Comparison of ENCODE assay signal across 15 cellular contexts in genomic region chr18:79599503-79599931, GRCh38.
A peak's percentile ranks its signal among the peaks of the same experiment; 100 is the strongest.
DNase-seq lines count a peak whose midpoint lies in the region; ATAC-seq and TF ChIP-seq lines count a peak whose summit lies in the region.
"Had no signal": no experiment of that assay in that cellular context is flagged by ENCODE, and none has a peak within 500 bp of the region (broad histone marks: within the 10 kb centered on the region; RNA-seq: fewer than 3 reads in every experiment).

No MANE protein-coding gene starts in this region.

- H3K4me3 Mint-ChIP-seq in natural killer cell treated with Interleukin-12 subunit alpha and Interleukin-12 subunit beta and Interleukin-15 and Interleukin-18, amount 100 ng/mL, for 72 hours, result no peak overlapping the region
- H3K4me3 Mint-ChIP-seq in natural killer cell (no peak overlapping the region), type B pancreatic cell (no peak overlapping the region)
- no peak overlapping the region for H3K4me3 Mint-ChIP-seq in activated CD8-positive, alpha-beta T cell treated with anti-CD3 and anti-CD28 coated beads, Interleukin-2, amount 10 ng/mL, durations not matched to agents 7 days and 5 days
- no peak overlapping the region for H3K4me3 Mint-ChIP-seq in activated CD4-positive, alpha-beta T cell treated with anti-CD3 and anti-CD28 coated beads, Interleukin-2, amount 10 ng/mL, durations not matched to agents 24 days and 14 days
- H3K4me3 Mint-ChIP-seq: dendritic cell treated with granulocyte-macrophage colony-stimulating factor and Interleukin-4, amounts not matched to agents 40 ng/mL and 50 ng/mL, for 4 days; T-helper 17 cell had no signal

- peaks cover 18% of the 10 kb centered on the region for H3K27me3 ChIP-seq in lower lobe of right lung (ENCODE audit: low read depth)

- H3K27ac Mint-ChIP-seq in natural killer cell treated with Interleukin-12 subunit alpha and Interleukin-12 subunit beta and Interleukin-15 and Interleukin-18, amount 100 ng/mL, for 72 hours, result no peak overlapping the region
- H3K27ac Mint-ChIP-seq in natural killer cell, result no peak overlapping the region
- no peak overlapping the region for H3K27ac Mint-ChIP-seq in activated CD8-positive, alpha-beta T cell treated with anti-CD3 and anti-CD28 coated beads, Interleukin-2, amount 10 ng/mL, durations not matched to agents 7 days and 5 days
- H3K27ac Mint-ChIP-seq in activated CD4-positive, alpha-beta T cell treated with anti-CD3 and anti-CD28 coated beads, Interleukin-2, amount 10 ng/mL, durations not matched to agents 24 days and 14 days, result no peak overlapping the region
- H3K27ac Mint-ChIP-seq in type B pancreatic cell, result no peak overlapping the region
- H3K27ac Mint-ChIP-seq: dendritic cell treated with granulocyte-macrophage colony-stimulating factor and Interleukin-4, amounts not matched to agents 40 ng/mL and 50 ng/mL, for 4 days; T-helper 17 cell had no signal

- H3K27ac ChIP-seq in coronary artery (no peak overlapping the region), lower lobe of right lung (no peak overlapping the region)

- ATAC-seq in natural killer cell treated with Interleukin-12 subunit alpha and Interleukin-12 subunit beta and Interleukin-15 and Interleukin-18, amount 100 ng/mL, for 72 hours, result no peak
- ATAC-seq in natural killer cell (no peak), lower lobe of right lung (no peak)
- no peak for ATAC-seq in activated CD8-positive, alpha-beta T cell treated with anti-CD3 and anti-CD28 coated beads, Interleukin-2, amount 10 ng/mL, durations not matched to agents 7 days and 5 days
- ATAC-seq: T-helper 17 cell had no signal

- TF ChIP-seq CTCF in natural killer cell (IDR thresholded peaks at IDR 0.05) (no peak), coronary artery (IDR thresholded peaks at IDR 0.05) (no peak), lower lobe of right lung (IDR thresholded peaks at IDR 0.05) (no peak), type B pancreatic cell (conservative IDR thresholded peaks at IDR 0.05) (no peak)

- H3K4me1 ChIP-seq in lower lobe of right lung, result no peaks in the 10 kb centered on the region
- H3K4me1 ChIP-seq: BE2C had no signal

- H3K9me3 ChIP-seq in lower lobe of right lung, result no peaks in the 10 kb centered on the region
- H3K9me3 ChIP-seq: BE2C had no signal

- no peaks in the 10 kb centered on the region for H3K4me1 Mint-ChIP-seq in natural killer cell treated with Interleukin-12 subunit alpha and Interleukin-12 subunit beta and Interleukin-15 and Interleukin-18, amount 100 ng/mL, for 72 hours (ENCODE audit: low read depth in 2 of 2)
- H3K4me1 Mint-ChIP-seq in natural killer cell, result no peaks in the 10 kb centered on the region
- no peaks in the 10 kb centered on the region for H3K4me1 Mint-ChIP-seq in activated CD8-positive, alpha-beta T cell treated with anti-CD3 and anti-CD28 coated beads, Interleukin-2, amount 10 ng/mL, durations not matched to agents 7 days and 5 days (ENCODE audit: low read depth)
- no peaks in the 10 kb centered on the region for H3K4me1 Mint-ChIP-seq in activated CD4-positive, alpha-beta T cell treated with anti-CD3 and anti-CD28 coated beads, Interleukin-2, amount 10 ng/mL, durations not matched to agents 24 days and 14 days
- H3K4me1 Mint-ChIP-seq in type B pancreatic cell (ENCODE audit: unreplicated experiment), result no peaks in the 10 kb centered on the region

- CTCF ChIA-PET in activated CD8-positive, alpha-beta T cell treated with anti-CD3 and anti-CD28 coated beads, Interleukin-2, amount 10 ng/mL, durations not matched to agents 7 days and 5 days (lab: Charles Lee), result no interaction called here

- DNase-seq in natural killer cell treated with Interleukin-12 subunit alpha and Interleukin-12 subunit beta and Interleukin-15 and Interleukin-18, amount 100 ng/mL, for 72 hours (ENCODE audit: low spot score), result peak; percentile 1
- DNase-seq in natural killer cell (no peak), coronary artery (ENCODE audit: low spot score) (peak; percentile 62), lower lobe of right lung (peak; percentile 36), type B pancreatic cell (ENCODE audit: extremely low spot score, unreplicated experiment) (no peak), cerebellar nuclear complex (lab: John Stamatoyannopoulos, UW) (no peak)
- DNase-seq in activated CD8-positive, alpha-beta T cell treated with anti-CD3 and anti-CD28 coated beads, Interleukin-2, amount 10 ng/mL, durations not matched to agents 7 days and 5 days, result no peak
- no peak for DNase-seq in activated CD4-positive, alpha-beta T cell treated with anti-CD3 and anti-CD28 coated beads, Interleukin-2, amount 10 ng/mL, durations not matched to agents 24 days and 14 days
- DNase-seq: activated CD4-positive, alpha-beta T cell treated with anti-CD3 and anti-CD28 coated beads, Interleukin-2, amount 50 U/mL, for 4 hours; activated naive CD4-positive, alpha-beta T cell treated with Interleukin-2 at 50 U/mL for 16 hours; BE2C; GDM1; NCI-H2029; T-helper 17 cell had no signal

- intact Hi-C loops in natural killer cell (cut with micrococcal nuclease), result no loop called here
- intact Hi-C loops in lower lobe of right lung (cut with DNase I), result no loop called here
- intact Hi-C loops in activated CD4-positive, alpha-beta T cell treated with anti-CD3 and anti-CD28 coated beads, Interleukin-2, amount 10 ng/mL, durations not matched to agents 24 days and 14 days (cut with micrococcal nuclease), result no loop called here

- H3K4me3 ChIP-seq in coronary artery (no peak overlapping the region), lower lobe of right lung (no peak overlapping the region)

- peaks cover 4 to 12% of the 10 kb centered on the region in 2 donors for H3K27me3 Mint-ChIP-seq in natural killer cell treated with Interleukin-12 subunit alpha and Interleukin-12 subunit beta and Interleukin-15 and Interleukin-18, amount 100 ng/mL, for 72 hours
- H3K27me3 Mint-ChIP-seq in natural killer cell (ENCODE audit: low read depth in 2 of 2) (peaks cover 10 to 29% of the 10 kb centered on the region in 2 donors), type B pancreatic cell (peaks cover 18% of the 10 kb centered on the region)
- H3K27me3 Mint-ChIP-seq in activated CD8-positive, alpha-beta T cell treated with anti-CD3 and anti-CD28 coated beads, Interleukin-2, amount 10 ng/mL, durations not matched to agents 7 days and 5 days (ENCODE audit: low read depth), result peaks cover under 1% of the 10 kb centered on the region
- no peaks in the 10 kb centered on the region for H3K27me3 Mint-ChIP-seq in activated CD4-positive, alpha-beta T cell treated with anti-CD3 and anti-CD28 coated beads, Interleukin-2, amount 10 ng/mL, durations not matched to agents 24 days and 14 days

- no peaks in the 10 kb centered on the region for H3K36me3 Mint-ChIP-seq in natural killer cell treated with Interleukin-12 subunit alpha and Interleukin-12 subunit beta and Interleukin-15 and Interleukin-18, amount 100 ng/mL, for 72 hours
- H3K36me3 Mint-ChIP-seq in natural killer cell, result no peaks in the 10 kb centered on the region
- no peaks in the 10 kb centered on the region for H3K36me3 Mint-ChIP-seq in activated CD8-positive, alpha-beta T cell treated with anti-CD3 and anti-CD28 coated beads, Interleukin-2, amount 10 ng/mL, durations not matched to agents 7 days and 5 days (ENCODE audit: low read depth)
- H3K36me3 Mint-ChIP-seq in activated CD4-positive, alpha-beta T cell treated with anti-CD3 and anti-CD28 coated beads, Interleukin-2, amount 10 ng/mL, durations not matched to agents 24 days and 14 days (ENCODE audit: low read depth), result no peaks in the 10 kb centered on the region
- H3K36me3 Mint-ChIP-seq in type B pancreatic cell, result no peaks in the 10 kb centered on the region

- no peaks in the 10 kb centered on the region for H3K9me3 Mint-ChIP-seq in natural killer cell treated with Interleukin-12 subunit alpha and Interleukin-12 subunit beta and Interleukin-15 and Interleukin-18, amount 100 ng/mL, for 72 hours
- no peaks in the 10 kb centered on the region for H3K9me3 Mint-ChIP-seq in natural killer cell
- H3K9me3 Mint-ChIP-seq in activated CD8-positive, alpha-beta T cell treated with anti-CD3 and anti-CD28 coated beads, Interleukin-2, amount 10 ng/mL, durations not matched to agents 7 days and 5 days (ENCODE audit: insufficient read depth), result no peaks in the 10 kb centered on the region
- no peaks in the 10 kb centered on the region for H3K9me3 Mint-ChIP-seq in activated CD4-positive, alpha-beta T cell treated with anti-CD3 and anti-CD28 coated beads, Interleukin-2, amount 10 ng/mL, durations not matched to agents 24 days and 14 days
- no peaks in the 10 kb centered on the region for H3K9me3 Mint-ChIP-seq in type B pancreatic cell
- H3K9me3 Mint-ChIP-seq: dendritic cell treated with granulocyte-macrophage colony-stimulating factor and Interleukin-4, amounts not matched to agents 40 ng/mL and 50 ng/mL, for 4 days had no signal

- POLR2A ChIA-PET in activated CD8-positive, alpha-beta T cell treated with anti-CD3 and anti-CD28 coated beads, Interleukin-2, amount 10 ng/mL, durations not matched to agents 7 days and 5 days (lab: Charles Lee), result interaction anchor here (0.6 kb wide), 1 partner anchor 24 kb away, joined by 3 read pairs; no protein-coding TSS in a partner anchor

- H3K36me3 ChIP-seq in lower lobe of right lung, result no peaks in the 10 kb centered on the region
- H3K36me3 ChIP-seq: BE2C had no signal

Comparison
In these comparisons a context has a peak if more than half of its experiments do, and no peak if none do; other contexts are left out.
1. DNase-seq: peak in natural killer cell treated with Interleukin-12 subunit alpha and Interleukin-12 subunit beta and Interleukin-15 and Interleukin-18, amount 100 ng/mL, for 72 hours (single experiment), coronary artery (single experiment) and lower lobe of right lung (single experiment); none in natural killer cell (single experiment), activated CD8-positive, alpha-beta T cell treated with anti-CD3 and anti-CD28 coated beads, Interleukin-2, amount 10 ng/mL, durations not matched to agents 7 days and 5 days (single experiment), activated CD4-positive, alpha-beta T cell treated with anti-CD3 and anti-CD28 coated beads, Interleukin-2, amount 10 ng/mL, durations not matched to agents 24 days and 14 days (single experiment), type B pancreatic cell (single experiment) and cerebellar nuclear complex (0 of 2).